8 cellular contexts compared by ENCODE assay signal in the genomic region with DNA sequence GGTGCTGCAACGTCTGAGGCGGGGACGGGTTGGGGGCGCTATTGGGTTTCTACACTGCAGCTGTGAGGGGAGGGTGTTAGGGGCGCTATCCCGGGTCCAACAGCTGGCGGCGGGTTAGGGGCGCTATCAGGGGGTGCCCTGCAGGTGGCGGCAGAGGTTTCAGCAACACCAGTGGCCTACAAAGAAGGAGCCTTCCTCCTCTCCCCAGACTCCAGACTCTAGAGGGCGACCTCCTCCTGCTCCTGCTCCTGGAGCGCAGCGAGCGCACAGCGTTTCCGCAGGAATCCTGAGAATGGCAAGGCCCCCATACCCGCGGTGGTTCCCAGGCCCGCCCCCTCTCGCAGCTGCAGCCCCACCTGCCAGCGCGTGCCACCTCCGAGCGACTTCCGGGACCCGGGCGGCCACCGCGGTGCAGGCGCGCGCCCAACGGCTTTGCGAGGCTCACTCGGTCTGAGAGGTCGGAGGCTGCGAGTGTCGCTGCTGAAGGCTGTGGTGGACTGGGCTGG. TPM values are rescaled to one million over a fixed set of nuclear protein-coding genes. Genes with fewer than 3 reads are reported as not detected.
DNase-seq lines count a peak whose midpoint lies in the region; ATAC-seq and TF ChIP-seq lines count a peak whose summit lies in the region.
"Not testable (repeated sequence)": the region's sequence is repeated elsewhere in the genome, so short reads cannot be mapped to it uniquely, and the experiment has no call there.

No MANE protein-coding gene starts in this region.

- not testable (repeated sequence) for H3K36me3 ChIP-seq in CD4-positive, CD25-positive, alpha-beta regulatory T cell (ENCODE audit: control insufficient read depth, insufficient read depth, low read length); lower lobe of right lung

- peak; percentile 68 to 89 (median 75) for DNase-seq in CD4-positive, CD25-positive, alpha-beta regulatory T cell
- DNase-seq in NCI-H748 treated with DMSO at 0.1 percent for 48 hours (lab: John Stamatoyannopoulos, UW) = peak; percentile 45
- DNase-seq in activated CD8-positive, alpha-beta memory T cell treated with anti-CD3 and anti-CD28 coated beads for 24 hours = peak; percentile 91
- DNase-seq in effector CD8-positive, alpha-beta T cell (lab: John Stamatoyannopoulos, UW) = peak; percentile 68
- peak; percentile 80 for DNase-seq in lower lobe of right lung
- DNase-seq in stimulated activated CD8-positive, alpha-beta memory T cell treated with anti-CD3 and anti-CD28 coated beads, Interleukin-12 subunit alpha, Interleukin-12 subunit beta, amount 100 ng/mL, for 1 hour (ENCODE audit: low read depth) = peak; percentile 62

- intact Hi-C loops in lower lobe of right lung (cut with DNase I) = not testable (repeated sequence)

- H3K4me3 ChIP-seq in CD4-positive, CD25-positive, alpha-beta regulatory T cell (ENCODE audit: low read depth, low read length) = not testable (repeated sequence)
- peak overlapping the region; percentile 52 for H3K4me3 ChIP-seq in lower lobe of right lung

- H3K9me3 ChIP-seq in CD4-positive, CD25-positive, alpha-beta regulatory T cell (ENCODE audit: control insufficient read depth in 2 of 2, low read length in 2 of 2); lower lobe of right lung: not testable (repeated sequence)

- peaks cover 0 to 19% (median 4%) of the 10 kb centered on the region in 4 donors for H3K4me1 Mint-ChIP-seq in CD4-positive, CD25-positive, alpha-beta regulatory T cell

- ATAC-seq in CD4-positive, CD25-positive, alpha-beta regulatory T cell (ENCODE audit: low read depth in 2 of 2) = peak; percentile 81 to 85
- peak; percentile 90 for ATAC-seq in GM19328 (IDR thresholded peaks at IDR 0.05; ENCODE audit: unreplicated experiment)
- peak; percentile 96 for ATAC-seq in HG03354 (IDR thresholded peaks at IDR 0.05; ENCODE audit: poor library complexity, severe bottlenecking, unreplicated experiment)
- peak; percentile 96 to 97 for ATAC-seq in lower lobe of right lung

- H3K27ac ChIP-seq in CD4-positive, CD25-positive, alpha-beta regulatory T cell (ENCODE audit: insufficient read depth, low read length, poor library complexity, severe bottlenecking); lower lobe of right lung: not testable (repeated sequence)

- TF ChIP-seq CTCF in lower lobe of right lung (IDR thresholded peaks at IDR 0.05) = peak; percentile 55

- H3K36me3 Mint-ChIP-seq in CD4-positive, CD25-positive, alpha-beta regulatory T cell = not testable (repeated sequence)

- peak overlapping the region; percentile 34 to 86 (median 56) for H3K27ac Mint-ChIP-seq in CD4-positive, CD25-positive, alpha-beta regulatory T cell

- H3K27me3 Mint-ChIP-seq in CD4-positive, CD25-positive, alpha-beta regulatory T cell = not testable (repeated sequence)

- H3K4me1 ChIP-seq in CD4-positive, CD25-positive, alpha-beta regulatory T cell (ENCODE audit: control insufficient read depth, insufficient read depth, low read length, poor library complexity, severe bottlenecking); lower lobe of right lung: not testable (repeated sequence)

- H3K4me3 Mint-ChIP-seq in CD4-positive, CD25-positive, alpha-beta regulatory T cell = peak overlapping the region; percentile 74 to 94 (median 90)

- H3K27me3 ChIP-seq in CD4-positive, CD25-positive, alpha-beta regulatory T cell (ENCODE audit: control insufficient read depth, insufficient read depth, low read length); lower lobe of right lung (ENCODE audit: low read depth): not testable (repeated sequence)

- not testable (repeated sequence) for H3K9me3 Mint-ChIP-seq in CD4-positive, CD25-positive, alpha-beta regulatory T cell

RNA-seq across cellular contexts. Expression of gene ZNF519, which starts 46.5 kb away (rescaled TPM):
- 10.3 TPM for total RNA-seq in CD4-positive, CD25-positive, alpha-beta regulatory T cell
- 1 to 10 TPM; 1.9 to 8.2 (median 6.6) TPM for polyA plus RNA-seq in CD4-positive, CD25-positive, alpha-beta regulatory T cell
- 7.0 TPM for total RNA-seq in lower lobe of right lung
